ENCODE assay signal across 1 cellular context in genomic region chr22:50190182-50190951, GRCh38.
A peak's percentile ranks its signal among the peaks of the same experiment; 100 is the strongest.
TF ChIP-seq lines count a peak whose summit lies in the region.

No MANE protein-coding gene starts in this region.

TF ChIP-seq in HEK293, 187 proteins besides CTCF, POLR2A, EP300 and RAD21 (continued from another document and continues in another):
- TF ChIP-seq ZNF280C (tag by site-specific recombination; IDR thresholded peaks at IDR 0.05) (no peak), SALL2 (tag by site-specific recombination; IDR thresholded peaks at IDR 0.05; ENCODE audit: borderline replicate concordance) (no peak), HIC1 (tag by site-specific recombination; IDR thresholded peaks at IDR 0.05) (peak; percentile 90), ZXDB (tag by site-specific recombination; IDR thresholded peaks at IDR 0.05) (peak; percentile 85), ZNF335 (tag by site-specific recombination; conservative IDR thresholded peaks at IDR 0.05) (peak; percentile 46), ZNF639 (tag by site-specific recombination; IDR thresholded peaks at IDR 0.05) (no peak), TSHZ1 (tag by site-specific recombination; IDR thresholded peaks at IDR 0.05; ENCODE audit: borderline replicate concordance) (no peak), PBX3 (CRISPR knock-in tag; IDR thresholded peaks at IDR 0.05) (peak; percentile 11; the same call in 1 of the 2 replicates), ZFP37 (tag by site-specific recombination; IDR thresholded peaks at IDR 0.05) (no peak), KLF10 (tag by site-specific recombination; IDR thresholded peaks at IDR 0.05) (peak; percentile 40), ZNF324 (tag by site-specific recombination; IDR thresholded peaks at IDR 0.05) (peak; percentile 49; the same call in 1 of the 2 replicates), ZNF76 (tag by site-specific recombination; IDR thresholded peaks at IDR 0.05; ENCODE audit: borderline replicate concordance, low read depth) (peak; percentile 43; the same call in 1 of the 2 replicates), TRIM28 (IDR thresholded peaks at IDR 0.05; ENCODE audit: borderline replicate concordance, low read length) (no peak), ZBTB48 (tag by site-specific recombination; IDR thresholded peaks at IDR 0.05) (peak; percentile 65; the same call in 1 of the 2 replicates), ZFP69B (tag by site-specific recombination; IDR thresholded peaks at IDR 0.05) (0 out of 2 replicates have a peak, but pooled peaks have one; percentile 6), ZSCAN4 (tag by site-specific recombination; IDR thresholded peaks at IDR 0.05) (no peak), ZNF398 (tag by site-specific recombination; IDR thresholded peaks at IDR 0.05) (no peak), BCL11B (tag by site-specific recombination; IDR thresholded peaks at IDR 0.05; ENCODE audit: low read depth) (0 out of 2 replicates have a peak, but pooled peaks have one; percentile 60), ZNF138 (tag by site-specific recombination; IDR thresholded peaks at IDR 0.05; ENCODE audit: borderline replicate concordance) (no peak), KLF17 (tag by site-specific recombination; IDR thresholded peaks at IDR 0.05) (peak; percentile 94), GLIS1 (tag by site-specific recombination; IDR thresholded peaks at IDR 0.05) (peak; percentile 90), ZNF23 (tag by site-specific recombination; IDR thresholded peaks at IDR 0.05; ENCODE audit: borderline replicate concordance) (no peak), ZNF600 (tag by site-specific recombination; IDR thresholded peaks at IDR 0.05) (peak; percentile 57; the same call in 1 of the 2 replicates), ZNF391 (tag by site-specific recombination; IDR thresholded peaks at IDR 0.05; ENCODE audit: borderline replicate concordance, low read depth) (peak; percentile 14; the same call in 1 of the 2 replicates), KLF9 (tag by site-specific recombination; IDR thresholded peaks at IDR 0.05; ENCODE audit: low read depth) (peak; percentile 92), AEBP2 (tag by site-specific recombination; IDR thresholded peaks at IDR 0.05; ENCODE audit: borderline replicate concordance) (no peak), SP7 (tag by site-specific recombination; IDR thresholded peaks at IDR 0.05) (peak; percentile 80), ZNF792 (tag by site-specific recombination; IDR thresholded peaks at IDR 0.05) (no peak), ZNF664 (tag by site-specific recombination; IDR thresholded peaks at IDR 0.05) (no peak), HOXD13 (CRISPR knock-in tag; IDR thresholded peaks at IDR 0.05; ENCODE audit: borderline replicate concordance) (no peak), ZBTB20 (tag by site-specific recombination; IDR thresholded peaks at IDR 0.05) (peak; percentile 53; the same call in 1 of the 2 replicates), ZNF2 (tag by site-specific recombination; IDR thresholded peaks at IDR 0.05) (0 out of 2 replicates have a peak, but pooled peaks have one; percentile 55), ZNF629 (tag by site-specific recombination; IDR thresholded peaks at IDR 0.05) (peak; percentile 52), ZSCAN5A (tag by site-specific recombination; IDR thresholded peaks at IDR 0.05) (no peak), SCRT1 (tag by site-specific recombination; IDR thresholded peaks at IDR 0.05; ENCODE audit: borderline replicate concordance) (no peak), ZNF140 (tag by site-specific recombination; IDR thresholded peaks at IDR 0.05) (no peak), ZNF121 (tag by site-specific recombination; IDR thresholded peaks at IDR 0.05) (0 out of 2 replicates have a peak, but pooled peaks have one; percentile 22), ZNF473 (tag by site-specific recombination; IDR thresholded peaks at IDR 0.05) (no peak), KLF7 (tag by site-specific recombination; IDR thresholded peaks at IDR 0.05; ENCODE audit: borderline replicate concordance) (peak; percentile 93), ZBTB17 (tag by site-specific recombination; IDR thresholded peaks at IDR 0.05) (peak; percentile 81), ZBTB26 (tag by site-specific recombination; optimal IDR thresholded peaks at IDR 0.05) (peak; percentile 30), HOXA7 (CRISPR knock-in tag; IDR thresholded peaks at IDR 0.05; ENCODE audit: borderline replicate concordance) (no peak)
